Comparison of ENCODE assay signal across 21 cellular contexts in the genomic region with DNA sequence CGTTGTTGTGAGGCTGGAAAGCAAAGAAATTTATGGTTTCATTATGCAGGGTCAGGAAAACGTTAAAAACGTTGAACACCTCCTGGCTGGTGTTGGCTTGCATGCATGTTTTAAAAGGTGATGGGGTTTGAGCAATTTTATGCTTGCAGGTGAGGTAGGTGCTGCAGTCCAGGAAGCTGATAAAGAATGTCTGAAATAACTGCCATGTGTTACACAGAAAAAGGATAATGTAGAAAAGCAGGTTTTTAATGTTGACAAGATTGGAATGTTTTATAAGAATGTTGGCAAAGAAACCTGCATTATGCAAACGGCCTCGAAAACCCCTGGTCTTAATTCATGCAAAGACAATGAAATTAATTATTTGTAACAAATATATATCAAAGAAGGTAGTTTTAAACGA.
"Had no signal": no experiment of that assay in that cellular context is flagged by ENCODE, and none has a peak within 500 bp of the region (broad histone marks: within the 10 kb centered on the region; RNA-seq: fewer than 3 reads in every experiment).

No MANE protein-coding gene starts in this region.

- ATAC-seq: activated CD4-positive, alpha-beta T cell treated with anti-CD3 and anti-CD28 coated beads for 36 hours; activated CD8-positive, alpha-beta T cell treated with anti-CD3 and anti-CD28 coated beads for 36 hours; gastroesophageal sphincter; heart left ventricle; natural killer cell; sciatic nerve; stimulated activated effector memory CD8-positive, alpha-beta T cell treated with anti-CD3 and anti-CD28 coated beads, Interleukin-12 subunit alpha, Interleukin-12 subunit beta, amount 100 ng/mL, for 72 hours; WTC11 had no signal

- H3K27me3 ChIP-seq: gastroesophageal sphincter, heart left ventricle, neutrophil, stomach, upper lobe of left lung had no signal

- DNase-seq: activated CD4-positive, alpha-beta T cell treated with anti-CD3 and anti-CD28 coated beads for 36 hours; activated CD8-positive, alpha-beta T cell treated with anti-CD3 and anti-CD28 coated beads for 36 hours; activated naive CD4-positive, alpha-beta T cell treated with anti-CD3 and anti-CD28 coated beads for 36 hours; activated T-cell treated with anti-CD3 and anti-CD28 coated beads, Interleukin-2, amount 50 U/mL, for 1 hour; central memory CD4-positive, alpha-beta T cell; heart left ventricle; immature natural killer cell; mesendoderm; natural killer cell; stimulated activated CD4-positive, alpha-beta T cell treated with anti-CD3 and anti-CD28 coated beads, Interleukin-4, amount 100 ng/mL, for 24 hours; stomach; T-helper 2 cell; upper lobe of left lung had no signal

- H2AFZ ChIP-seq: parathyroid adenoma had no signal

- H3K4me1 ChIP-seq: gastroesophageal sphincter, heart left ventricle, parathyroid adenoma, stomach, upper lobe of left lung had no signal

- H3K36me3 ChIP-seq: gastroesophageal sphincter, heart left ventricle, neutrophil, stomach, upper lobe of left lung had no signal

- FAIRE-seq: colon, endometrium had no signal

- H3K27ac ChIP-seq: gastroesophageal sphincter, heart left ventricle, neutrophil, parathyroid adenoma, stomach, upper lobe of left lung had no signal

- H3K4me3 ChIP-seq: gastroesophageal sphincter, heart left ventricle, stomach, upper lobe of left lung had no signal

- H3K79me2 ChIP-seq: parathyroid adenoma had no signal
